8 cellular contexts compared by ENCODE assay signal in the genomic region with DNA sequence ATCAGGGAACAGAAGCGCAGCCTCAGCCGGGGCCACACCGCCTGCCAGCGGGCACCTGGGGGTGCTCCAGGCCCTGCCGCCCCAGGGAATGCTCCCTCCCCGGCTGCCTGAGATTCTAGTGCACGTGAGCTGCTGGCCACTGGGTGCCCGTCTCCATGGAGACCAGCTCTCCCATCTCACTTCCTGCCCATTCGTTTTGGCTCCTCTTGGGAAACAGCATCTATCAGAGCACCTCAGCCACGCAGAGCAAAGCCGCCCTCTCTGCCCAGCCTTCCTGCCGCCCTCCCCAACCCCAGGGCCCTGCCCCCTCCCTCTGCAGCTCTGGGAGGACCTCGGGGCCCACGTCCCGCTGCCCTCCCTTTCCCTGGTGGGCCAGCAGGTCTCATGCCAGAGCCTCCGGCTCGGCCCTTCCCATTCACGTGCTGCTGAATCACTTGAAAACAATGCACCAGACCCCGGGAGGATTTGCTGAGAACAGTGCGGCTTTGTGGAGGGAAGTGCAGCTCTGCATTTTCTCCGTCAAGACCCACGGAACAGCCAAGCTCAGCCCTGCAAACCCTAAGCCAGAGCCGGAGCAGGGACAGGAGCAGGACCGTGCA. TPM values are rescaled to one million over a fixed set of nuclear protein-coding genes. Genes with fewer than 3 reads are reported as not detected.
DNase-seq lines count a peak whose midpoint lies in the region; ATAC-seq and TF ChIP-seq lines count a peak whose summit lies in the region.

No MANE protein-coding gene starts in this region.

- H3K4me1 ChIP-seq in neural progenitor cell = peaks cover 31% of the 10 kb centered on the region

- no peaks in the 10 kb centered on the region for H3K36me3 ChIP-seq in neural progenitor cell

- peaks cover 22% of the 10 kb centered on the region for H3F3A ChIP-seq in neural progenitor cell (ENCODE audit: low read depth)

- no peaks in the 10 kb centered on the region for H3K27me3 ChIP-seq in neural progenitor cell

- DNase-seq in CD1c-positive myeloid dendritic cell (ENCODE audit: extremely low spot score) (peak; percentile 81), NB4 (ENCODE audit: low read depth) (peak; percentile 81), activated B cell treated with CpG ODN at 0.5 μM for 24 hours (no peak), glomerular endothelial cell (ENCODE audit: extremely low read depth, low read depth, low spot score) (peak; percentile 82), neural progenitor cell (ENCODE audit: low spot score) (peak; percentile 90)
- DNase-seq in stimulated activated CD4-positive, alpha-beta T cell treated with anti-CD3 and anti-CD28 coated beads, Interleukin-4, amount 100 ng/mL, for 24 hours = no peak
- DNase-seq in activated CD4-positive, alpha-beta T cell treated with anti-CD3 and anti-CD28 coated beads, Interleukin-2, amount 10 ng/mL, durations not matched to agents 24 days and 14 days = no peak

- H3K9me3 ChIP-seq in neural progenitor cell (ENCODE audit: low read depth) = no peaks in the 10 kb centered on the region

- H3K4me3 Mint-ChIP-seq in activated B cell treated with CpG ODN at 0.5 μM for 24 hours (no peak overlapping the region), neural progenitor cell (peak overlapping the region; percentile 78)
- H3K4me3 Mint-ChIP-seq in activated CD4-positive, alpha-beta T cell treated with anti-CD3 and anti-CD28 coated beads, Interleukin-2, amount 10 ng/mL, durations not matched to agents 24 days and 14 days = no peak overlapping the region

- H3K36me3 Mint-ChIP-seq in activated B cell treated with CpG ODN at 0.5 μM for 24 hours (ENCODE audit: low read depth) (no peaks in the 10 kb centered on the region), neural progenitor cell (peaks cover 10% of the 10 kb centered on the region)
- no peaks in the 10 kb centered on the region for H3K36me3 Mint-ChIP-seq in activated CD4-positive, alpha-beta T cell treated with anti-CD3 and anti-CD28 coated beads, Interleukin-2, amount 10 ng/mL, durations not matched to agents 24 days and 14 days (ENCODE audit: low read depth)

- peak overlapping the region; percentile 77 for H3K27ac ChIP-seq in neural progenitor cell

- no peak for TF ChIP-seq POLR2A in NB4 (IDR thresholded peaks at IDR 0.05; ENCODE audit: extremely low read depth, insufficient read length)

- peaks cover 40% of the 10 kb centered on the region for H3K4me1 Mint-ChIP-seq in activated B cell treated with CpG ODN at 0.5 μM for 24 hours
- H3K4me1 Mint-ChIP-seq in neural progenitor cell = peaks cover 63% of the 10 kb centered on the region
- H3K4me1 Mint-ChIP-seq in activated CD4-positive, alpha-beta T cell treated with anti-CD3 and anti-CD28 coated beads, Interleukin-2, amount 10 ng/mL, durations not matched to agents 24 days and 14 days = peaks cover 19% of the 10 kb centered on the region

- CTCF ChIA-PET in activated B cell treated with CpG ODN at 0.5 μM for 24 hours (lab: Charles Lee) = no interaction called here

- no peak overlapping the region for H2AFZ ChIP-seq in neural progenitor cell (replicated peaks)

- H4K20me1 ChIP-seq in neural progenitor cell (ENCODE audit: low read depth) = peaks cover 24% of the 10 kb centered on the region

- peak overlapping the region; percentile 62 for H3K4me2 ChIP-seq in neural progenitor cell

- ATAC-seq in activated B cell treated with CpG ODN at 0.5 μM for 24 hours (ENCODE audit: low read depth) (peak; percentile 23), GM18867 (IDR thresholded peaks at IDR 0.05; ENCODE audit: unreplicated experiment) (no peak)

- H3K27me3 Mint-ChIP-seq in activated B cell treated with CpG ODN at 0.5 μM for 24 hours (peaks cover 7% of the 10 kb centered on the region), neural progenitor cell (ENCODE audit: insufficient read depth, low read depth) (peaks cover 9% of the 10 kb centered on the region)
- peaks cover 8% of the 10 kb centered on the region for H3K27me3 Mint-ChIP-seq in activated CD4-positive, alpha-beta T cell treated with anti-CD3 and anti-CD28 coated beads, Interleukin-2, amount 10 ng/mL, durations not matched to agents 24 days and 14 days

- intact Hi-C loops in activated B cell treated with CpG ODN at 0.5 μM for 24 hours (cut with micrococcal nuclease) = no loop called here
- intact Hi-C loops in activated CD4-positive, alpha-beta T cell treated with anti-CD3 and anti-CD28 coated beads, Interleukin-2, amount 10 ng/mL, durations not matched to agents 24 days and 14 days (cut with micrococcal nuclease) = no loop called here

- no peak overlapping the region for H3K27ac Mint-ChIP-seq in activated B cell treated with CpG ODN at 0.5 μM for 24 hours
- H3K27ac Mint-ChIP-seq in neural progenitor cell = peak overlapping the region; percentile 91
- no peak overlapping the region for H3K27ac Mint-ChIP-seq in activated CD4-positive, alpha-beta T cell treated with anti-CD3 and anti-CD28 coated beads, Interleukin-2, amount 10 ng/mL, durations not matched to agents 24 days and 14 days

- peaks cover 27% of the 10 kb centered on the region for H3K79me2 ChIP-seq in neural progenitor cell (ENCODE audit: low read depth)

- TF ChIP-seq CTCF in NB4 (IDR thresholded peaks at IDR 0.05; ENCODE audit: low read depth, low read length) = no peak
- TF ChIP-seq CTCF in activated B cell treated with CpG ODN at 0.5 μM for 24 hours (IDR thresholded peaks at IDR 0.05) = no peak
- TF ChIP-seq CTCF in neural progenitor cell (IDR thresholded peaks at IDR 0.05) = peak; percentile 7

- H3K4me3 ChIP-seq in NB4 (ENCODE audit: low read depth, low read length) (peak overlapping the region; percentile 50), neural progenitor cell (peak overlapping the region; percentile 9)

- H3K9ac ChIP-seq in neural progenitor cell = no peak overlapping the region

- POLR2A ChIA-PET in activated B cell treated with CpG ODN at 0.5 μM for 24 hours (lab: Charles Lee) = interaction anchor here (0.6 to 1.1 kb wide), 2 partner anchors 40 to 44 kb away, joined by 3 read pairs; no protein-coding TSS in a partner anchor

- H3K9me3 Mint-ChIP-seq in activated B cell treated with CpG ODN at 0.5 μM for 24 hours (no peaks in the 10 kb centered on the region), neural progenitor cell (no peaks in the 10 kb centered on the region)
- H3K9me3 Mint-ChIP-seq in activated CD4-positive, alpha-beta T cell treated with anti-CD3 and anti-CD28 coated beads, Interleukin-2, amount 10 ng/mL, durations not matched to agents 24 days and 14 days = no peaks in the 10 kb centered on the region

RNA-seq across cellular contexts. Expression of a gene that starts 19.4 kb away (rescaled TPM):
- 0.46 and 0.55 TPM in 2 replicates for total RNA-seq in activated B cell treated with CpG ODN at 0.5 μM for 24 hours
- 1.0 and 3.7 TPM in 2 replicates for total RNA-seq in glomerular endothelial cell
- total RNA-seq in neural progenitor cell (ENCODE audit: low replicate concordance) = 0.28 and 0.39 TPM in 2 replicates
- total RNA-seq in activated CD4-positive, alpha-beta T cell treated with anti-CD3 and anti-CD28 coated beads, Interleukin-2, amount 10 ng/mL, durations not matched to agents 24 days and 14 days = 0.56 TPM in 1 of 2 replicates, not detected in the other

RNA-seq across cellular contexts. Expression of a gene that starts 41.6 kb away (rescaled TPM):
- total RNA-seq in activated B cell treated with CpG ODN at 0.5 μM for 24 hours = 3.5 and 4.2 TPM in 2 replicates
- 278 and 322 TPM in 2 replicates for total RNA-seq in glomerular endothelial cell
- total RNA-seq in neural progenitor cell (ENCODE audit: low replicate concordance) = 19.8 and 22.3 TPM in 2 replicates
- total RNA-seq in activated CD4-positive, alpha-beta T cell treated with anti-CD3 and anti-CD28 coated beads, Interleukin-2, amount 10 ng/mL, durations not matched to agents 24 days and 14 days = 0.54 and 0.64 TPM in 2 replicates

RNA-seq across cellular contexts. Expression of a gene that starts 43.0 kb away (rescaled TPM):
- total RNA-seq in activated B cell treated with CpG ODN at 0.5 μM for 24 hours (93.8 and 107 TPM in 2 replicates), glomerular endothelial cell (34.3 and 41.2 TPM in 2 replicates), neural progenitor cell (ENCODE audit: low replicate concordance) (16.6 and 20.4 TPM in 2 replicates)
- total RNA-seq in activated CD4-positive, alpha-beta T cell treated with anti-CD3 and anti-CD28 coated beads, Interleukin-2, amount 10 ng/mL, durations not matched to agents 24 days and 14 days = 128 TPM in 2 replicates

Comparison
In these comparisons a context has a peak if more than half of its experiments do, and no peak if none do; other contexts are left out.
1. DNase-seq: peak in CD1c-positive myeloid dendritic cell (single experiment), NB4 (single experiment), glomerular endothelial cell (single experiment) and neural progenitor cell (single experiment); none in activated B cell treated with CpG ODN at 0.5 μM for 24 hours (single experiment), stimulated activated CD4-positive, alpha-beta T cell treated with anti-CD3 and anti-CD28 coated beads, Interleukin-4, amount 100 ng/mL, for 24 hours (single experiment) and activated CD4-positive, alpha-beta T cell treated with anti-CD3 and anti-CD28 coated beads, Interleukin-2, amount 10 ng/mL, durations not matched to agents 24 days and 14 days (single experiment).
2. RNA of a gene that starts 41.6 kb away (total RNA-seq): 278 to 322 TPM in glomerular endothelial cell; 19.8 to 22.3 TPM in neural progenitor cell, 3.5 to 4.2 TPM in activated B cell treated with CpG ODN at 0.5 μM for 24 hours and 0.54 to 0.64 TPM in activated CD4-positive, alpha-beta T cell treated with anti-CD3 and anti-CD28 coated beads, Interleukin-2, amount 10 ng/mL, durations not matched to agents 24 days and 14 days; every median in the first group is over 10 times any median in the second.